ENCODE assay signal across 1 cellular context in the genomic region with DNA sequence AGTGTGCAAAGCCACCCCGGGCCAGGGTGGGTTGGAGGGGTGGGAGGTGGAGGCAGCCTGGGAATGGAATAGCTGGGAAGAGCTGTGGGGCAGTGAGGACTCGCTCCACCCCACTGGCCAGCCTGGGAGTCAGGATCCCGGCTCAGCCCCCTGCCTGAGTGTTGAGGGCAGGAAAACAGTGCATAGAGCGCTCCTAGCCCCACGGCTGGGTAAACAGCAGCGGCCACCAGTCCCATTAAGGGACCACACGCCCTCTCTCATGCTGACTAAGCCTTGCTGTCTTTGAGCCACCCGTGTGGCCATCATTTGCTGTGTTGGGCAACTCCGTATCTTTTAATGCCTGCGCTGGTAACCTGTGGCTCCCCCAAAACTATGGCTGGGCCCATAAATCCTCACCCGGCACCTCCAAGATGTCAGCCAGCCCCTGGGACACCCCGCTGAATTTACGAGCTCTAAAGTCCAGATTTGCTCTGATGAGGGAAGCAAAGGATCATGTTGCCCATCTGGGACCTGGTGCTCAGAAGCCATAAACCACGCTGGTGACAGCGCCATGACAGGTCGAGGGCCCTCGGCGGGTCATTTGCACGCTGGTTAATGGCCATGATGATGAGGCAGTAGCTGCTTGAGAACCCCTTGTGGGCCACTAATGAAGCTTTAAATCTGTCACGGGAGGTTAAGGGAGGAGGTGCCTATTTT.
A peak's percentile ranks its signal among the peaks of the same experiment; 100 is the strongest.
TF ChIP-seq lines count a peak whose summit lies in the region.

No MANE protein-coding gene starts in this region.

TF ChIP-seq in HepG2, 621 proteins besides CTCF, POLR2A, EP300 and RAD21 (continued from another document and continues in another):
- TF ChIP-seq ZSCAN31 (CRISPR knock-in tag; IDR thresholded peaks at IDR 0.05; ENCODE audit: low read depth) (0 out of 2 replicates have a peak, but pooled peaks have one; percentile 9), ZC3H4 (CRISPR knock-in tag; IDR thresholded peaks at IDR 0.05; ENCODE audit: borderline replicate concordance) (no peak), CENPX (CRISPR knock-in tag; IDR thresholded peaks at IDR 0.05) (no peak), SOX13 (IDR thresholded peaks at IDR 0.05) (no peak), SOX13 (CRISPR knock-in tag; conservative IDR thresholded peaks at IDR 0.05 in 1 of 2, IDR thresholded peaks at IDR 0.05 in 1 of 2) (peak in 1 of 2 experiments; percentile 69; a peak in 2 of 4 replicates), ZBTB7A (CRISPR knock-in tag; IDR thresholded peaks at IDR 0.05) (no peak), ZNF543 (CRISPR knock-in tag; IDR thresholded peaks at IDR 0.05) (no peak), RBM39 (IDR thresholded peaks at IDR 0.05; ENCODE audit: low read depth, low read length, poor library complexity, severe bottlenecking) (no peak), PHF5A (CRISPR knock-in tag; IDR thresholded peaks at IDR 0.05; ENCODE audit: low read depth, unreplicated experiment) (no peak), SALL1 (CRISPR knock-in tag; IDR thresholded peaks at IDR 0.05) (peak; percentile 49; the same call in 1 of the 2 replicates), ZNF276 (CRISPR knock-in tag; IDR thresholded peaks at IDR 0.05; ENCODE audit: low read depth) (no peak), EHMT2 (IDR thresholded peaks at IDR 0.05; ENCODE audit: borderline replicate concordance, low read depth, low read length) (peak; percentile 28; the same call in 1 of the 2 replicates), AGO2 (optimal IDR thresholded peaks at IDR 0.05; ENCODE audit: low read depth, low read length) (no peak), ZNF703 (CRISPR knock-in tag; IDR thresholded peaks at IDR 0.05; ENCODE audit: borderline replicate concordance) (no peak), ZNF441 (CRISPR knock-in tag; IDR thresholded peaks at IDR 0.05; ENCODE audit: borderline replicate concordance) (no peak), MAF1 (CRISPR knock-in tag; IDR thresholded peaks at IDR 0.05; ENCODE audit: borderline replicate concordance) (no peak), ZNF431 (CRISPR knock-in tag; IDR thresholded peaks at IDR 0.05; ENCODE audit: borderline replicate concordance, low read depth) (no peak), ZNF282 (IDR thresholded peaks at IDR 0.05; ENCODE audit: partially characterized antibody) (no peak), ZNF468 (CRISPR knock-in tag; IDR thresholded peaks at IDR 0.05) (no peak), KLF6 (CRISPR knock-in tag; IDR thresholded peaks at IDR 0.05) (0 out of 2 replicates have a peak, but pooled peaks have one; percentile 22), ZMAT5 (CRISPR knock-in tag; IDR thresholded peaks at IDR 0.05; ENCODE audit: borderline replicate concordance, low read depth) (no peak), ZFX (CRISPR knock-in tag; IDR thresholded peaks at IDR 0.05; ENCODE audit: low read depth) (0 out of 2 replicates have a peak, but pooled peaks have one; percentile 15), ZNF20 (CRISPR knock-in tag; IDR thresholded peaks at IDR 0.05) (no peak), THAP11 (CRISPR knock-in tag; IDR thresholded peaks at IDR 0.05) (no peak), NCOA2 (CRISPR knock-in tag; IDR thresholded peaks at IDR 0.05) (peak; percentile 4; the same call in 1 of the 2 replicates), JUND (CRISPR knock-in tag; IDR thresholded peaks at IDR 0.05) (no peak), TBL1XR1 (IDR thresholded peaks at IDR 0.05; ENCODE audit: borderline replicate concordance, low read length, partially characterized antibody) (no peak), ZNF891 (CRISPR knock-in tag; IDR thresholded peaks at IDR 0.05) (no peak), AGO1 (IDR thresholded peaks at IDR 0.05; ENCODE audit: low read depth, low read length, poor library complexity, severe bottlenecking) (no peak), ATF2 (CRISPR knock-in tag; IDR thresholded peaks at IDR 0.05) (no peak), MTF2 (CRISPR knock-in tag; IDR thresholded peaks at IDR 0.05; ENCODE audit: borderline replicate concordance) (no peak), SIX4 (CRISPR knock-in tag; IDR thresholded peaks at IDR 0.05) (no peak), FOXK1 (CRISPR knock-in tag; IDR thresholded peaks at IDR 0.05; ENCODE audit: borderline replicate concordance, low read depth) (peak; percentile 33; the same call in 1 of the 2 replicates), ZNF672 (CRISPR knock-in tag; IDR thresholded peaks at IDR 0.05) (no peak), ZNF687 (CRISPR knock-in tag; IDR thresholded peaks at IDR 0.05) (peak; percentile 88), ZNF256 (CRISPR knock-in tag; conservative IDR thresholded peaks at IDR 0.05) (no peak), ZNF766 (CRISPR knock-in tag; IDR thresholded peaks at IDR 0.05; ENCODE audit: borderline replicate concordance) (no peak)
- TF ChIP-seq, protein P1, sequence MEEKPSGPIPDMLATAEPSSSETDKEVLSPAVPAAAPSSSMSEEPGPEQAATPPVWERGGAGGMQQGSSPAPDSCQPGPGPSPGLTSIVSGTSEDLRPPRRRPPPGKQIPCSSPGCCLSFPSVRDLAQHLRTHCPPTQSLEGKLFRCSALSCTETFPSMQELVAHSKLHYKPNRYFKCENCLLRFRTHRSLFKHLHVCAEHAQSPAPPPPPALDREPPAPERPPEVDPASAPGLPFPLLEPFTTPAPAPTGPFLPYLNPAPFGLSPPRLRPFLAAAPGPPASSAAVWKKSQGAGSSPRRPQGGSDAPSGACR (CRISPR knock-in tag; IDR thresholded peaks at IDR 0.05) = no peak
- TF ChIP-seq, protein P2, sequence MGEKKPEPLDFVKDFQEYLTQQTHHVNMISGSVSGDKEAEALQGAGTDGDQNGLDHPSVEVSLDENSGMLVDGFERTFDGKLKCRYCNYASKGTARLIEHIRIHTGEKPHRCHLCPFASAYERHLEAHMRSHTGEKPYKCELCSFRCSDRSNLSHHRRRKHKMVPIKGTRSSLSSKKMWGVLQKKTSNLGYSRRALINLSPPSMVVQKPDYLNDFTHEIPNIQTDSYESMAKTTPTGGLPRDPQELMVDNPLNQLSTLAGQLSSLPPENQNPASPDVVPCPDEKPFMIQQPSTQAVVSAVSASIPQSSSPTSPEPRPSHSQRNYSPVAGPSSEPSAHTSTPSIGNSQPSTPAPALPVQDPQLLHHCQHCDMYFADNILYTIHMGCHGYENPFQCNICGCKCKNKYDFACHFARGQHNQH (CRISPR knock-in tag; IDR thresholded peaks at IDR 0.05) = 0 out of 2 replicates have a peak, but pooled peaks have one; percentile 20
- TF ChIP-seq, protein P3, sequence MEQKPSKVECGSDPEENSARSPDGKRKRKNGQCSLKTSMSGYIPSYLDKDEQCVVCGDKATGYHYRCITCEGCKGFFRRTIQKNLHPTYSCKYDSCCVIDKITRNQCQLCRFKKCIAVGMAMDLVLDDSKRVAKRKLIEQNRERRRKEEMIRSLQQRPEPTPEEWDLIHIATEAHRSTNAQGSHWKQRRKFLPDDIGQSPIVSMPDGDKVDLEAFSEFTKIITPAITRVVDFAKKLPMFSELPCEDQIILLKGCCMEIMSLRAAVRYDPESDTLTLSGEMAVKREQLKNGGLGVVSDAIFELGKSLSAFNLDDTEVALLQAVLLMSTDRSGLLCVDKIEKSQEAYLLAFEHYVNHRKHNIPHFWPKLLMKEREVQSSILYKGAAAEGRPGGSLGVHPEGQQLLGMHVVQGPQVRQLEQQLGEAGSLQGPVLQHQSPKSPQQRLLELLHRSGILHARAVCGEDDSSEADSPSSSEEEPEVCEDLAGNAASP (CRISPR knock-in tag; IDR thresholded peaks at IDR 0.05; ENCODE audit: borderline replicate concordance) = no peak
- TF ChIP-seq, protein P4, sequence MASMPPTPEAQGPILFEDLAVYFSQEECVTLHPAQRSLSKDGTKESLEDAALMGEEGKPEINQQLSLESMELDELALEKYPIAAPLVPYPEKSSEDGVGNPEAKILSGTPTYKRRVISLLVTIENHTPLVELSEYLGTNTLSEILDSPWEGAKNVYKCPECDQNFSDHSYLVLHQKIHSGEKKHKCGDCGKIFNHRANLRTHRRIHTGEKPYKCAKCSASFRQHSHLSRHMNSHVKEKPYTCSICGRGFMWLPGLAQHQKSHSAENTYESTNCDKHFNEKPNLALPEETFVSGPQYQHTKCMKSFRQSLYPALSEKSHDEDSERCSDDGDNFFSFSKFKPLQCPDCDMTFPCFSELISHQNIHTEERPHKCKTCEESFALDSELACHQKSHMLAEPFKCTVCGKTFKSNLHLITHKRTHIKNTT (CRISPR knock-in tag; IDR thresholded peaks at IDR 0.05) = no peak
- TF ChIP-seq, protein P5, sequence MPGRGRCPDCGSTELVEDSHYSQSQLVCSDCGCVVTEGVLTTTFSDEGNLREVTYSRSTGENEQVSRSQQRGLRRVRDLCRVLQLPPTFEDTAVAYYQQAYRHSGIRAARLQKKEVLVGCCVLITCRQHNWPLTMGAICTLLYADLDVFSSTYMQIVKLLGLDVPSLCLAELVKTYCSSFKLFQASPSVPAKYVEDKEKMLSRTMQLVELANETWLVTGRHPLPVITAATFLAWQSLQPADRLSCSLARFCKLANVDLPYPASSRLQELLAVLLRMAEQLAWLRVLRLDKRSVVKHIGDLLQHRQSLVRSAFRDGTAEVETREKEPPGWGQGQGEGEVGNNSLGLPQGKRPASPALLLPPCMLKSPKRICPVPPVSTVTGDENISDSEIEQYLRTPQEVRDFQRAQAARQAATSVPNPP (CRISPR knock-in tag; IDR thresholded peaks at IDR 0.05) = no peak
- TF ChIP-seq, protein P6, sequence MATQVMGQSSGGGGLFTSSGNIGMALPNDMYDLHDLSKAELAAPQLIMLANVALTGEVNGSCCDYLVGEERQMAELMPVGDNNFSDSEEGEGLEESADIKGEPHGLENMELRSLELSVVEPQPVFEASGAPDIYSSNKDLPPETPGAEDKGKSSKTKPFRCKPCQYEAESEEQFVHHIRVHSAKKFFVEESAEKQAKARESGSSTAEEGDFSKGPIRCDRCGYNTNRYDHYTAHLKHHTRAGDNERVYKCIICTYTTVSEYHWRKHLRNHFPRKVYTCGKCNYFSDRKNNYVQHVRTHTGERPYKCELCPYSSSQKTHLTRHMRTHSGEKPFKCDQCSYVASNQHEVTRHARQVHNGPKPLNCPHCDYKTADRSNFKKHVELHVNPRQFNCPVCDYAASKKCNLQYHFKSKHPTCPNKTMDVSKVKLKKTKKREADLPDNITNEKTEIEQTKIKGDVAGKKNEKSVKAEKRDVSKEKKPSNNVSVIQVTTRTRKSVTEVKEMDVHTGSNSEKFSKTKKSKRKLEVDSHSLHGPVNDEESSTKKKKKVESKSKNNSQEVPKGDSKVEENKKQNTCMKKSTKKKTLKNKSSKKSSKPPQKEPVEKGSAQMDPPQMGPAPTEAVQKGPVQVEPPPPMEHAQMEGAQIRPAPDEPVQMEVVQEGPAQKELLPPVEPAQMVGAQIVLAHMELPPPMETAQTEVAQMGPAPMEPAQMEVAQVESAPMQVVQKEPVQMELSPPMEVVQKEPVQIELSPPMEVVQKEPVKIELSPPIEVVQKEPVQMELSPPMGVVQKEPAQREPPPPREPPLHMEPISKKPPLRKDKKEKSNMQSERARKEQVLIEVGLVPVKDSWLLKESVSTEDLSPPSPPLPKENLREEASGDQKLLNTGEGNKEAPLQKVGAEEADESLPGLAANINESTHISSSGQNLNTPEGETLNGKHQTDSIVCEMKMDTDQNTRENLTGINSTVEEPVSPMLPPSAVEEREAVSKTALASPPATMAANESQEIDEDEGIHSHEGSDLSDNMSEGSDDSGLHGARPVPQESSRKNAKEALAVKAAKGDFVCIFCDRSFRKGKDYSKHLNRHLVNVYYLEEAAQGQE (IDR thresholded peaks at IDR 0.05; ENCODE audit: borderline replicate concordance in 1 of 2, low read depth in 1 of 2, low read length in 2 of 2) = no peak
